ENCODE assay signal across 7 cellular contexts in the genomic region with DNA sequence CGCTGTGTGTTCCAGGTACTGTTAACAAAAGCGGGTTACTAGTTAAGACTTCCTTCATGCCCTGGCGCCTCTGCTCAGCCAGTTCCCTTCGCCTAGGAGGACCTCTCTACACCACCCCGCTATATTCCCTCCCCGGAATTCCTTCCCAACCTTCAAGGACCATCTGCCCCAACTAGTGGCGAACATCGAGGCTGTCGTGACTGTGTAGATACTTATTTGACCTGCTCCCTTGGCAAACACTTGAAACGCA. TPM values are rescaled to one million over a fixed set of nuclear protein-coding genes. Genes with fewer than 3 reads are reported as not detected.
DNase-seq lines count a peak whose midpoint lies in the region; ATAC-seq lines count a peak whose summit lies in the region.

No MANE protein-coding gene starts in this region.

- H3K27ac Mint-ChIP-seq in stimulated activated naive B cell treated with anti-CD40 and anti-IgM and Interleukin-4, amounts not matched to agents 10 μg/mL and 1 μg/mL and 100 μg/mL, for 72 hours = peak overlapping the region; percentile 100

- H3K27me3 ChIP-seq in HUES48 (ENCODE audit: control insufficient read depth, insufficient read depth, low read length) = no peaks in the 10 kb centered on the region
- no peaks in the 10 kb centered on the region for H3K27me3 ChIP-seq in iPS-20b (ENCODE audit: insufficient read depth, low read length)

- DNase-seq in GM03348 (ENCODE audit: low spot score) = peak; percentile 62
- DNase-seq in stimulated activated naive B cell treated with anti-CD40 and anti-IgM and Interleukin-4, amounts not matched to agents 10 μg/mL and 1 μg/mL and 100 μg/mL, for 72 hours = no peak
- DNase-seq in putamen (ENCODE audit: low spot score) = no peak

- H3K9me3 ChIP-seq in HUES48 (ENCODE audit: control insufficient read depth, insufficient read depth, low read length) (no peaks in the 10 kb centered on the region), iPS-20b (ENCODE audit: insufficient read depth, low read depth, low read length) (no peaks in the 10 kb centered on the region)

- H3K9ac ChIP-seq in HUES48 (ENCODE audit: low read depth, low read length) (peak overlapping the region; percentile 95), iPS-20b (ENCODE audit: low read depth, low read length) (peak overlapping the region; percentile 90)

- H3K36me3 ChIP-seq in HUES48 (ENCODE audit: control insufficient read depth, insufficient read depth, low read length) (peaks cover 8% of the 10 kb centered on the region; the same call in 1 of the 2 replicates), iPS-20b (ENCODE audit: insufficient read depth, low read depth, low read length) (peaks cover 5% of the 10 kb centered on the region; the same call in 1 of the 2 replicates)

- H3K27ac ChIP-seq in HUES48 (ENCODE audit: low read depth, low read length) (peak overlapping the region; percentile 99), adipose tissue (ENCODE audit: low read depth, low read length) (peak overlapping the region; percentile 96), iPS-20b (ENCODE audit: low read length) (peak overlapping the region; percentile 90)

- H3K36me3 Mint-ChIP-seq in stimulated activated naive B cell treated with anti-CD40 and anti-IgM and Interleukin-4, amounts not matched to agents 10 μg/mL and 1 μg/mL and 100 μg/mL, for 72 hours = peaks cover 7 to 19% of the 10 kb centered on the region in 2 donors

- H3K4me1 ChIP-seq in HUES48 (ENCODE audit: control insufficient read depth, insufficient read depth, low read length) (peaks cover 5% of the 10 kb centered on the region; the same call in 1 of the 2 replicates), iPS-20b (ENCODE audit: insufficient read depth, low read length) (no peaks in the 10 kb centered on the region; the same call in 1 of the 2 replicates)

- H3K4me3 Mint-ChIP-seq in stimulated activated naive B cell treated with anti-CD40 and anti-IgM and Interleukin-4, amounts not matched to agents 10 μg/mL and 1 μg/mL and 100 μg/mL, for 72 hours = peak overlapping the region; percentile 91 to 97

- 1% methylated on average over 10 of the region's 10 CpGs for WGBS in adipose tissue, 3 donors

- peaks cover 4 to 25% of the 10 kb centered on the region in 2 donors for H3K4me1 Mint-ChIP-seq in stimulated activated naive B cell treated with anti-CD40 and anti-IgM and Interleukin-4, amounts not matched to agents 10 μg/mL and 1 μg/mL and 100 μg/mL, for 72 hours

- no peaks in the 10 kb centered on the region for H3K27me3 Mint-ChIP-seq in stimulated activated naive B cell treated with anti-CD40 and anti-IgM and Interleukin-4, amounts not matched to agents 10 μg/mL and 1 μg/mL and 100 μg/mL, for 72 hours

- H3K4me3 ChIP-seq in HUES48 (ENCODE audit: low read depth, low read length) = peak overlapping the region; percentile 92
- peak overlapping the region; percentile 82 for H3K4me3 ChIP-seq in iPS-20b (ENCODE audit: low read length)

- peak; percentile 8 for ATAC-seq in GM19463 (IDR thresholded peaks at IDR 0.05; ENCODE audit: unreplicated experiment)
- peak; percentile 20 to 24 for ATAC-seq in stimulated activated naive B cell treated with anti-CD40 and anti-IgM and Interleukin-4, amounts not matched to agents 10 μg/mL and 1 μg/mL and 100 μg/mL, for 72 hours (replicated peaks)

- no peaks in the 10 kb centered on the region for H3K9me3 Mint-ChIP-seq in stimulated activated naive B cell treated with anti-CD40 and anti-IgM and Interleukin-4, amounts not matched to agents 10 μg/mL and 1 μg/mL and 100 μg/mL, for 72 hours

RNA-seq across cellular contexts. Expression of gene BCL2L13, which starts 0.5 kb away (rescaled TPM):
- 10 to 100 TPM; 17.9 to 36.9 (median 35.2) TPM for polyA plus RNA-seq in adipose tissue

RNA-seq across cellular contexts. Expression of gene ATP6V1E1, which starts 9.6 kb away (rescaled TPM):
- 100 to 1,000 TPM in 2 of 3 donors, 10 to 100 TPM in 1; 48.5 to 149 (median 132) TPM for polyA plus RNA-seq in adipose tissue
